11 cellular contexts compared by ENCODE assay signal in the genomic region with DNA sequence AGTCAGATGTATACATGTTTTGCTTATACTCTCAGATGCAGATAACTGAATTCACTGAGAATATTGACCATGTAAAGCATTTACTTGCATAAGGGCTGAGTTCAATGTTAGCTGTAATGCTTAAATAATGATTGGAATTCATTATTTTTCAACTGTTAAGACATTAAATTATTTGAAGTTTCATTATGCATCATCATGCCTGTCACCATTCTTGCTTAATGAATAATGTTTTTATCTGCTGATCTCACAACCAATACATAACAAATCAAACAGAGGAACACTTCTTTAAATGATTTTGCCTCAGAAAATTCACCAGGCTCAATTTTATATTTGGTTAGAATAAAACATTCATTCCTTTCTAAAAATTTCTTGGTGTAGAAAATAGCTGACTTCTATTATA.
"Had no signal": no experiment of that assay in that cellular context is flagged by ENCODE, and none has a peak within 500 bp of the region (broad histone marks: within the 10 kb centered on the region; RNA-seq: fewer than 3 reads in every experiment).

No MANE protein-coding gene starts in this region.

- H3K4me3 ChIP-seq: right atrium auricular region, skin epidermis had no signal

- H3K27me3 ChIP-seq: right atrium auricular region had no signal

- DNase-seq: activated CD4-positive, CD25-positive, alpha-beta regulatory T cell treated with anti-CD3 and anti-CD28 coated beads, Interleukin-2, amount 50 U/mL, for 72 hours; activated naive CD4-positive, alpha-beta T cell treated with Interleukin-2 at 50 U/mL for 16 hours; posterior cingulate gyrus; stimulated activated CD4-positive, alpha-beta T cell treated with anti-CD3 and anti-CD28 coated beads, Interleukin-15, amount 100 ng/mL, for 24 hours; stimulated activated CD4-positive, alpha-beta T cell treated with anti-CD3 and anti-CD28 coated beads, Interleukin-4, amount 100 ng/mL, for 1 hour; stimulated activated naive CD8-positive, alpha-beta T cell treated with anti-CD3 and anti-CD28 coated beads, Interleukin-15, Interleukin-2, amounts not matched to agents 100 U/mL and 50 U/mL, for 24 hours had no signal

- FAIRE-seq: colon had no signal

- ATAC-seq: activated T-helper 17 cell treated with anti-CD3 and anti-CD28 coated beads, Interleukin-2, amount 50 U/mL, for 72 hours; natural killer cell treated with Interleukin-12 subunit alpha and Interleukin-12 subunit beta and Interleukin-15 and Interleukin-18, amount 100 ng/mL, for 72 hours; stimulated activated naive CD8-positive, alpha-beta T cell treated with anti-CD3 and anti-CD28 coated beads, Interleukin-15, Interleukin-2, amounts not matched to agents 100 U/mL and 50 U/mL, for 24 hours had no signal

- H3K36me3 ChIP-seq: right atrium auricular region had no signal
